ENCODE assay signal across 24 cellular contexts in the genomic region with DNA sequence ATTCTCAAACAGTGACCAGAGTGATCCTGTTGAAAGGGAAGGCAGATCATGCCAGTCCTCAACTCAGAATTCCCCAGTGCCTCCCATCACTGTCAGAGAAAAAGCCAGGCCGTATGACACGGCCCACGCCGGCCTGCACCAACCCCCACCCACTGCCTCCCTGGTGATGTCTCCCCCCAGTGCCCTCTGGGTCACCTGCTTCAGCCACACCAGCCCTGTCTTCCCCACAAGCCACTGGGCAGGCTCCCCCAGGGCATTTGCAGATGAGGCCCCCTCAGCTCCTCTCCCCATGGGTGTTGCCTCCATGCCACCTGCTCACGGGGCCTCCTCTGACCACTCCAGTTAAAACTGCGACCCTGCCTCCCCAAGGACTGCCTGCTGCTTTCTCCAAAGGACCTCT.
"Had no signal": no experiment of that assay in that cellular context is flagged by ENCODE, and none has a peak within 500 bp of the region (broad histone marks: within the 10 kb centered on the region; RNA-seq: fewer than 3 reads in every experiment).

No MANE protein-coding gene starts in this region.

- H3K9me3 ChIP-seq: right lobe of liver, thyroid gland had no signal

- H3K4me1 Mint-ChIP-seq: activated B cell treated with CpG ODN at 0.5 μM for 24 hours; activated CD4-positive, alpha-beta T cell treated with anti-CD3 and anti-CD28 coated beads for 36 hours; endodermal cell; immature natural killer cell; T-cell had no signal

- H3K9me3 Mint-ChIP-seq: activated B cell treated with CpG ODN at 0.5 μM for 24 hours; activated T-helper 1 cell treated with anti-CD3 and anti-CD28 coated beads, Interleukin-12 subunit alpha, Interleukin-12 subunit beta, Interleukin-2, Interleukin-4 antibody, amounts not matched to agents 30 ng/mL and 10 ng/mL and 1 ng/mL, durations not matched to agents 14 hours and 24 hours and 36 hours; dendritic cell treated with granulocyte-macrophage colony-stimulating factor and Interleukin-4, amounts not matched to agents 40 ng/mL and 50 ng/mL, for 4 days; endodermal cell; immature natural killer cell; T-cell; T-helper 2 cell treated with Interferon-gamma antibody and Interleukin-4, amounts not matched to agents 5 μg/mL and 100 μg/mL, for 36 hours had no signal

- H3K27ac ChIP-seq: right lobe of liver, thyroid gland had no signal

- H3K36me3 Mint-ChIP-seq: immature natural killer cell, naive B cell, T-cell had no signal

- H3K4me3 ChIP-seq: heart left ventricle, right lobe of liver, thyroid gland had no signal

- H3K36me3 ChIP-seq: heart left ventricle, right lobe of liver, thyroid gland had no signal

- H3K4me3 Mint-ChIP-seq: activated B cell treated with CpG ODN at 0.5 μM for 24 hours; activated CD4-positive, alpha-beta T cell treated with anti-CD3 and anti-CD28 coated beads for 36 hours; activated T-helper 1 cell treated with anti-CD3 and anti-CD28 coated beads, Interleukin-12 subunit alpha, Interleukin-12 subunit beta, Interleukin-2, Interleukin-4 antibody, amounts not matched to agents 30 ng/mL and 10 ng/mL and 1 ng/mL, durations not matched to agents 14 hours and 24 hours and 36 hours; dendritic cell treated with granulocyte-macrophage colony-stimulating factor and Interleukin-4, amounts not matched to agents 40 ng/mL and 50 ng/mL, for 4 days; endodermal cell; immature natural killer cell; nephron progenitor cell; stimulated activated naive CD8-positive, alpha-beta T cell treated with anti-CD3 and anti-CD28 coated beads, Interleukin-15, amount 100 ng/mL, for 72 hours; T-cell; T-helper 2 cell treated with Interferon-gamma antibody and Interleukin-4, amounts not matched to agents 5 μg/mL and 100 μg/mL, for 36 hours had no signal

- H3K27ac Mint-ChIP-seq: activated B cell treated with CpG ODN at 0.5 μM for 24 hours; activated CD4-positive, alpha-beta T cell treated with anti-CD3 and anti-CD28 coated beads for 36 hours; activated T-helper 1 cell treated with anti-CD3 and anti-CD28 coated beads, Interleukin-12 subunit alpha, Interleukin-12 subunit beta, Interleukin-2, Interleukin-4 antibody, amounts not matched to agents 30 ng/mL and 10 ng/mL and 1 ng/mL, durations not matched to agents 14 hours and 24 hours and 36 hours; dendritic cell treated with granulocyte-macrophage colony-stimulating factor and Interleukin-4, amounts not matched to agents 40 ng/mL and 50 ng/mL, for 4 days; endodermal cell; immature natural killer cell; nephron progenitor cell; stimulated activated naive CD8-positive, alpha-beta T cell treated with anti-CD3 and anti-CD28 coated beads, Interleukin-15, amount 100 ng/mL, for 72 hours; T-cell; T-helper 2 cell treated with Interferon-gamma antibody and Interleukin-4, amounts not matched to agents 5 μg/mL and 100 μg/mL, for 36 hours had no signal

- DNase-seq: activated B cell treated with CpG ODN at 0.5 μM for 24 hours; activated CD4-positive, alpha-beta T cell treated with anti-CD3 and anti-CD28 coated beads for 36 hours; activated CD4-positive, alpha-beta T cell treated with anti-CD3 and anti-CD28 coated beads, Interleukin-2, amount 50 U/mL, for 48 hours; activated CD8-positive, alpha-beta memory T cell treated with anti-CD3 and anti-CD28 coated beads for 24 hours; activated gamma-delta T cell treated with Interleukin-2 at 50 U/mL for 16 hours; activated naive CD4-positive, alpha-beta T cell treated with anti-CD3 and anti-CD28 coated beads, Interleukin-2, amount 50 U/mL, for 16 hours; amniotic stem cell; caudate nucleus; endodermal cell; foreskin fibroblast; hypothalamus; immature natural killer cell; naive B cell; nephron progenitor cell; occipital lobe; right lobe of liver; stimulated activated CD4-positive, alpha-beta T cell treated with anti-CD3 and anti-CD28 coated beads, Interleukin-2, amount 100 ng/mL, for 48 hours; stimulated activated naive CD8-positive, alpha-beta T cell treated with anti-CD3 and anti-CD28 coated beads, Interleukin-15, amount 100 ng/mL, for 72 hours; T-cell; thyroid gland had no signal

- H3K27me3 Mint-ChIP-seq: activated CD4-positive, alpha-beta T cell treated with anti-CD3 and anti-CD28 coated beads for 36 hours; dendritic cell treated with granulocyte-macrophage colony-stimulating factor and Interleukin-4, amounts not matched to agents 40 ng/mL and 50 ng/mL, for 4 days; naive B cell; stimulated activated naive CD8-positive, alpha-beta T cell treated with anti-CD3 and anti-CD28 coated beads, Interleukin-15, amount 100 ng/mL, for 72 hours; T-cell had no signal

- H3K27me3 ChIP-seq: heart left ventricle, right lobe of liver, thyroid gland had no signal

- H3K4me1 ChIP-seq: right lobe of liver, thyroid gland had no signal
